Comparison of ENCODE assay signal across 12 cellular contexts in genomic region chr3:31880020-31880419, GRCh38.
DNase-seq lines count a peak whose midpoint lies in the region; ATAC-seq, FAIRE-seq and TF ChIP-seq lines count a peak whose summit lies in the region.
"Had no signal": no experiment of that assay in that cellular context is flagged by ENCODE, and none has a peak within 500 bp of the region (broad histone marks: within the 10 kb centered on the region; RNA-seq: fewer than 3 reads in every experiment).

No MANE protein-coding gene starts in this region.

- DNase-seq in RWPE2 (ENCODE audit: low spot score) (no peak), foreskin fibroblast (peak; percentile 35 to 66), upper lobe of right lung (peak; percentile 78), GM19239 (ENCODE audit: insufficient read length, low spot score) (no peak), medulla oblongata (ENCODE audit: extremely low spot score) (no peak)
- no peak for DNase-seq in activated CD8-positive, alpha-beta T cell treated with anti-CD3 and anti-CD28 coated beads, Interleukin-2, amount 10 ng/mL, durations not matched to agents 7 days and 5 days
- DNase-seq: activated CD4-positive, alpha-beta T cell treated with anti-CD3 and anti-CD28 coated beads for 48 hours; dorsolateral prefrontal cortex; NCI-H1930; SJCRH30; stimulated activated naive CD4-positive, alpha-beta T cell treated with Interleukin-2 at 50 U/mL for 16 hours had no signal

- H3K4me3 ChIP-seq in RWPE2 (ENCODE audit: severe bottlenecking) (no peak overlapping the region), foreskin fibroblast (ENCODE audit: low read depth in 1 of 2, low read length in 2 of 2) (no peak overlapping the region), upper lobe of right lung (no peak overlapping the region)
- H3K4me3 ChIP-seq: dorsolateral prefrontal cortex, SJCRH30 had no signal

- TF ChIP-seq CTCF in RWPE2 (IDR thresholded peaks at IDR 0.05; ENCODE audit: poor library complexity, severe bottlenecking) (peak; percentile 38), foreskin fibroblast (IDR thresholded peaks at IDR 0.05; ENCODE audit: low read depth, low read length) (no peak), upper lobe of right lung (IDR thresholded peaks at IDR 0.05) (peak; percentile 16)

- no peaks in the 10 kb centered on the region for H3K9me3 ChIP-seq in RWPE2 (ENCODE audit: severe bottlenecking)
- H3K9me3 ChIP-seq in upper lobe of right lung: no peaks in the 10 kb centered on the region
- H3K9me3 ChIP-seq: SJCRH30 had no signal

- H3K27me3 ChIP-seq in RWPE2 (ENCODE audit: insufficient read depth, poor library complexity, severe bottlenecking): no peaks in the 10 kb centered on the region
- H3K27me3 ChIP-seq in upper lobe of right lung: no peaks in the 10 kb centered on the region
- H3K27me3 ChIP-seq: dorsolateral prefrontal cortex, SJCRH30 had no signal

- peak overlapping the region in 2 of 4 donors; percentile 36 to 54 for H3K4me3 Mint-ChIP-seq in IgD-negative memory B cell
- no peak overlapping the region for H3K4me3 Mint-ChIP-seq in activated CD8-positive, alpha-beta T cell treated with anti-CD3 and anti-CD28 coated beads, Interleukin-2, amount 10 ng/mL, durations not matched to agents 7 days and 5 days

- H3K4me1 ChIP-seq in RWPE2 (ENCODE audit: insufficient read depth, poor library complexity, severe bottlenecking) (peaks cover 76% of the 10 kb centered on the region), upper lobe of right lung (peaks cover 5% of the 10 kb centered on the region)
- H3K4me1 ChIP-seq: SJCRH30 had no signal

- POLR2A ChIA-PET in activated CD8-positive, alpha-beta T cell treated with anti-CD3 and anti-CD28 coated beads, Interleukin-2, amount 10 ng/mL, durations not matched to agents 7 days and 5 days (lab: Charles Lee): no interaction called here

- H3K27me3 Mint-ChIP-seq in IgD-negative memory B cell: no peaks in the 10 kb centered on the region
- H3K27me3 Mint-ChIP-seq in activated CD8-positive, alpha-beta T cell treated with anti-CD3 and anti-CD28 coated beads, Interleukin-2, amount 10 ng/mL, durations not matched to agents 7 days and 5 days (ENCODE audit: low read depth): no peaks in the 10 kb centered on the region

- ATAC-seq in RWPE2 (ENCODE audit: low read depth) (peak; percentile 18; the same call in 2 of the 3 replicates), upper lobe of right lung (peak; percentile 90)
- no peak for ATAC-seq in activated CD8-positive, alpha-beta T cell treated with anti-CD3 and anti-CD28 coated beads, Interleukin-2, amount 10 ng/mL, durations not matched to agents 7 days and 5 days

- H3K36me3 Mint-ChIP-seq in IgD-negative memory B cell: peaks cover 14% of the 10 kb centered on the region
- H3K36me3 Mint-ChIP-seq in activated CD8-positive, alpha-beta T cell treated with anti-CD3 and anti-CD28 coated beads, Interleukin-2, amount 10 ng/mL, durations not matched to agents 7 days and 5 days (ENCODE audit: low read depth): no peaks in the 10 kb centered on the region

- H3K27ac ChIP-seq in RWPE2 (ENCODE audit: poor library complexity, severe bottlenecking) (peak overlapping the region; percentile 79), upper lobe of right lung (no peak overlapping the region)
- H3K27ac ChIP-seq: dorsolateral prefrontal cortex, SJCRH30 had no signal

- peaks cover 39% of the 10 kb centered on the region for H3K36me3 ChIP-seq in RWPE2 (ENCODE audit: low read depth)
- no peaks in the 10 kb centered on the region for H3K36me3 ChIP-seq in upper lobe of right lung
- H3K36me3 ChIP-seq: SJCRH30 had no signal

- peaks cover 61 to 76% (median 70%) of the 10 kb centered on the region in 3 donors for H3K4me1 Mint-ChIP-seq in IgD-negative memory B cell
- H3K4me1 Mint-ChIP-seq in activated CD8-positive, alpha-beta T cell treated with anti-CD3 and anti-CD28 coated beads, Interleukin-2, amount 10 ng/mL, durations not matched to agents 7 days and 5 days (ENCODE audit: low read depth): no peaks in the 10 kb centered on the region

- no peak for FAIRE-seq in GM19239 (lab: Jason Lieb, UNC)

- CTCF ChIA-PET in activated CD8-positive, alpha-beta T cell treated with anti-CD3 and anti-CD28 coated beads, Interleukin-2, amount 10 ng/mL, durations not matched to agents 7 days and 5 days (lab: Charles Lee): no interaction called here

- intact Hi-C loops in upper lobe of right lung (cut with DNase I): no loop called here

- H3K9me3 Mint-ChIP-seq in IgD-negative memory B cell: peaks cover 0 to 4% (median 3%) of the 10 kb centered on the region in 3 donors
- no peaks in the 10 kb centered on the region for H3K9me3 Mint-ChIP-seq in activated CD8-positive, alpha-beta T cell treated with anti-CD3 and anti-CD28 coated beads, Interleukin-2, amount 10 ng/mL, durations not matched to agents 7 days and 5 days (ENCODE audit: insufficient read depth)

- H3K27ac Mint-ChIP-seq in IgD-negative memory B cell: peak overlapping the region; percentile 27 to 91 (median 49)
- no peak overlapping the region for H3K27ac Mint-ChIP-seq in activated CD8-positive, alpha-beta T cell treated with anti-CD3 and anti-CD28 coated beads, Interleukin-2, amount 10 ng/mL, durations not matched to agents 7 days and 5 days

Comparison
In these comparisons a context has a peak if more than half of its experiments do, and no peak if none do; other contexts are left out.
1. DNase-seq: peak in foreskin fibroblast (2 of 2) and upper lobe of right lung (single experiment); none in RWPE2 (single experiment), GM19239 (single experiment), activated CD8-positive, alpha-beta T cell treated with anti-CD3 and anti-CD28 coated beads, Interleukin-2, amount 10 ng/mL, durations not matched to agents 7 days and 5 days (single experiment) and medulla oblongata (single experiment).